Comparison of ENCODE assay signal across 8 cellular contexts in the genomic region with DNA sequence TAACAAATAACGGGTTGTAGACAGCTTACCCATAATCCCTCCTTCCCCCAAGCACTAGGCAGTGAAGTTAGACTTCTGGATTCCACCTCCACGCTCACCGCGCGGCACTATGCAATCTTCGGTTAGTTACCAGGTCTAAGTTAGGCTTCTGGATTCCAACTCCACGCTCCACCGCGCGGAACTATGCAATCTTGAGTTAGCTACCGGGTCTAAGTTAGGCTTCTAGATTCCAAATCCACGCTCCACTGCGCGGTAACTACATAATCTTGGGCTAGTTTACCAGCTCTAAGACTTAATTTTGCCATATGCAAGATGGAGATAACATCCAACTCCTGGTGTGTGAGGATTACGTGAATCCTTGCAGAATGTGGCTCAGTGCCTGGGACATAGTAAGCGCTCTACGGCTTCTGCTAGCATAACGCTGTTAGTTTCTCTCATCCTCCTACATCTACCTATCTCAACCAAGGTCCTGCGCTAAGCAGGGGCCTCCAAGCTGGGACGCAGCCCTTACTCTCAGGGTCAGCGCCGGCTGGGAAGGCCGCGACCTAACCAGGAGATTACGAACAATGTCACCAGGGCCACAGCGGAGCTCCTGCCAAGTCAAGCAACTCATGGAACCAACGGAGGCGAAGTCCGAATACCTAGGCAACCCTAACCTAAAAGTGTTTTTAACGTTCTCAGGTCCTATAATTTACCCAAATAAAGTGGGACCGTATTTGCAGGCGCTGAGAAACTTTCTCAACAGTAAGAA. TPM values are rescaled to one million over a fixed set of nuclear protein-coding genes. Genes with fewer than 3 reads are reported as not detected.
A peak's percentile ranks its signal among the peaks of the same experiment; 100 is the strongest.
DNase-seq lines count a peak whose midpoint lies in the region; ATAC-seq and TF ChIP-seq lines count a peak whose summit lies in the region.

No MANE protein-coding gene starts in this region.

- H3K27me3 ChIP-seq in GM23248 (replicated peaks; ENCODE audit: insufficient read depth) (no peaks in the 10 kb centered on the region), Karpas-422 (ENCODE audit: low read length) (no peaks in the 10 kb centered on the region), prostate gland (replicated peaks; ENCODE audit: insufficient read depth) (no peaks in the 10 kb centered on the region)

- peak; percentile 40 for ATAC-seq in Right ventricle myocardium inferior

- no peaks in the 10 kb centered on the region for H3K9me2 ChIP-seq in GM23248 (ENCODE audit: insufficient read depth)
- no peaks in the 10 kb centered on the region for H3K9me2 ChIP-seq in Karpas-422 (replicated peaks; ENCODE audit: insufficient read depth, low read length)

- H3K27me3 Mint-ChIP-seq in activated T-helper 2 cell treated with anti-CD3 and anti-CD28 coated beads, Interferon-gamma antibody, Interleukin-2, Interleukin-4, amounts not matched to agents 10 μg/mL and 5 μg/mL and 100 μg/mL, durations not matched to agents 14 hours and 24 hours and 36 hours (ENCODE audit: low read depth): no peaks in the 10 kb centered on the region

- H3K27ac Mint-ChIP-seq in activated T-helper 2 cell treated with anti-CD3 and anti-CD28 coated beads, Interferon-gamma antibody, Interleukin-2, Interleukin-4, amounts not matched to agents 10 μg/mL and 5 μg/mL and 100 μg/mL, durations not matched to agents 14 hours and 24 hours and 36 hours: peak overlapping the region; percentile 99

- H3K4me2 ChIP-seq in GM23248 (ENCODE audit: unreplicated experiment) (peak overlapping the region; percentile 96), Karpas-422 (ENCODE audit: low read depth, low read length, poor library complexity, severe bottlenecking) (peak overlapping the region; percentile 89)

- H3K4me1 Mint-ChIP-seq in activated T-helper 2 cell treated with anti-CD3 and anti-CD28 coated beads, Interferon-gamma antibody, Interleukin-2, Interleukin-4, amounts not matched to agents 10 μg/mL and 5 μg/mL and 100 μg/mL, durations not matched to agents 14 hours and 24 hours and 36 hours (ENCODE audit: low read depth): peaks cover 26% of the 10 kb centered on the region

- WGBS in GM23248 (ENCODE audit: low coverage in 1 of 2, low lambda C conversion rate in 2 of 2, missing lambda C conversion rate in 2 of 2), 2 experiments: 28 to 34% methylated on average over 32 of the region's 32 CpGs
- WGBS in prostate gland: 14% methylated on average over 32 of the region's 32 CpGs

- H3K9me3 ChIP-seq in GM23248 (ENCODE audit: low read depth): no peaks in the 10 kb centered on the region
- H3K9me3 ChIP-seq in Karpas-422 (ENCODE audit: low read length): no peaks in the 10 kb centered on the region
- H3K9me3 ChIP-seq in prostate gland: no peaks in the 10 kb centered on the region

- H4K20me1 ChIP-seq in GM23248 (ENCODE audit: insufficient read depth) (peaks cover 18% of the 10 kb centered on the region; the same call in 1 of the 2 replicates), Karpas-422 (ENCODE audit: insufficient read depth, low read depth, low read length) (peaks cover 36% of the 10 kb centered on the region)

- H3K4me3 ChIP-seq in GM12865 (ENCODE audit: low read depth, low read length): peak overlapping the region; percentile 72
- H3K4me3 ChIP-seq in GM23248: peak overlapping the region; percentile 95
- H3K4me3 ChIP-seq in Karpas-422 (ENCODE audit: low read length): peak overlapping the region; percentile 97
- H3K4me3 ChIP-seq in prostate gland: peak overlapping the region; percentile 76 to 92

- intact Hi-C loops in activated T-helper 2 cell treated with anti-CD3 and anti-CD28 coated beads, Interferon-gamma antibody, Interleukin-2, Interleukin-4, amounts not matched to agents 10 μg/mL and 5 μg/mL and 100 μg/mL, durations not matched to agents 14 hours and 24 hours and 36 hours (cut with micrococcal nuclease): loop anchor here (1.0 to 5.0 kb wide), 3 partner anchors 9 to 645 kb away; partner anchors contain the start of genes KIF23 and TLE3
- intact Hi-C loops in Right ventricle myocardium inferior (cut with DNase I): no loop called here
- intact Hi-C loops in prostate gland (cut with DNase I): no loop called here

- peaks cover 54% of the 10 kb centered on the region for H3F3A ChIP-seq in GM23248 (ENCODE audit: insufficient read depth)

- H3K4me1 ChIP-seq in GM23248 (ENCODE audit: insufficient read depth) (peaks cover 21% of the 10 kb centered on the region), Karpas-422 (ENCODE audit: low read length) (peaks cover 38% of the 10 kb centered on the region), prostate gland (replicated peaks) (peaks cover 7% of the 10 kb centered on the region)

- H3K9ac ChIP-seq in GM23248 (peak overlapping the region; percentile 96), Karpas-422 (ENCODE audit: low read length) (peak overlapping the region; percentile 72)

- H2AFZ ChIP-seq in GM23248 (peak overlapping the region; percentile 99), Karpas-422 (ENCODE audit: low read length) (peak overlapping the region; percentile 46)

- TF ChIP-seq POLR2A in prostate gland (IDR thresholded peaks at IDR 0.05): no peak

- peaks cover 56% of the 10 kb centered on the region for H3K36me3 Mint-ChIP-seq in activated T-helper 2 cell treated with anti-CD3 and anti-CD28 coated beads, Interferon-gamma antibody, Interleukin-2, Interleukin-4, amounts not matched to agents 10 μg/mL and 5 μg/mL and 100 μg/mL, durations not matched to agents 14 hours and 24 hours and 36 hours (ENCODE audit: low read depth)

- H3K9me3 Mint-ChIP-seq in activated T-helper 2 cell treated with anti-CD3 and anti-CD28 coated beads, Interferon-gamma antibody, Interleukin-2, Interleukin-4, amounts not matched to agents 10 μg/mL and 5 μg/mL and 100 μg/mL, durations not matched to agents 14 hours and 24 hours and 36 hours: no peaks in the 10 kb centered on the region

- in situ Hi-C loops in GM23248 (cut with MboI): no loop called here

- DNase-seq in GM12865 (ENCODE audit: low read depth) (peak; percentile 65), GM23248 (peak; percentile 66), Karpas-422 (peak; percentile 65), Right ventricle myocardium inferior (ENCODE audit: missing footprints) (peak; percentile 81), prostate gland (ENCODE audit: low spot score) (no peak), T-helper 9 cell (no peak), OCI-M2 (lab: John Stamatoyannopoulos, UW; ENCODE audit: unreplicated experiment) (no peak)
- DNase-seq in activated T-helper 2 cell treated with anti-CD3 and anti-CD28 coated beads, Interferon-gamma antibody, Interleukin-2, Interleukin-4, amounts not matched to agents 10 μg/mL and 5 μg/mL and 100 μg/mL, durations not matched to agents 14 hours and 24 hours and 36 hours (ENCODE audit: low spot score): no peak

- H3K36me3 ChIP-seq in GM23248 (ENCODE audit: low read depth): peaks cover 44% of the 10 kb centered on the region
- peaks cover 43% of the 10 kb centered on the region for H3K36me3 ChIP-seq in Karpas-422 (ENCODE audit: insufficient read depth, low read length)
- H3K36me3 ChIP-seq in prostate gland: no peaks in the 10 kb centered on the region

- H3K27ac ChIP-seq in GM23248: peak overlapping the region; percentile 87
- H3K27ac ChIP-seq in Karpas-422 (ENCODE audit: low read length): peak overlapping the region; percentile 83
- peak overlapping the region; percentile 82 to 90 for H3K27ac ChIP-seq in prostate gland

- peak overlapping the region; percentile 99 for H3K4me3 Mint-ChIP-seq in activated T-helper 2 cell treated with anti-CD3 and anti-CD28 coated beads, Interferon-gamma antibody, Interleukin-2, Interleukin-4, amounts not matched to agents 10 μg/mL and 5 μg/mL and 100 μg/mL, durations not matched to agents 14 hours and 24 hours and 36 hours (ENCODE audit: low read depth)

- TF ChIP-seq CTCF in GM12865 (IDR thresholded peaks at IDR 0.05; ENCODE audit: insufficient read depth, low read depth, low read length, missing control alignments) (no peak), prostate gland (IDR thresholded peaks at IDR 0.05) (no peak)

- H3K79me2 ChIP-seq in GM23248 (ENCODE audit: insufficient read depth) (peaks cover 40% of the 10 kb centered on the region), Karpas-422 (ENCODE audit: low read length) (peaks cover 17% of the 10 kb centered on the region)

RNA-seq across cellular contexts. Expression of gene RPLP1, which starts 0.5 kb away (rescaled TPM):
- total RNA-seq in GM23248 (2014; rRNA removed; shearing (Covaris generic)): 167 and 172 TPM in 2 replicates
- 952 and 963 TPM in 2 replicates for polyA plus RNA-seq in GM23248 (2016; fragmentation: Nextera tagmentation; extraction: Ambion mirVana)
- 203 and 282 TPM in 2 replicates for total RNA-seq in Karpas-422 (2014; rRNA removed; shearing (Covaris generic); ENCODE audit: low replicate concordance)
- 1,844 and 1,891 TPM in 2 replicates for total RNA-seq in activated T-helper 2 cell treated with anti-CD3 and anti-CD28 coated beads, Interferon-gamma antibody, Interleukin-2, Interleukin-4, amounts not matched to agents 10 μg/mL and 5 μg/mL and 100 μg/mL, durations not matched to agents 14 hours and 24 hours and 36 hours
- total RNA-seq in Right ventricle myocardium inferior (1,256 TPM), prostate gland (100 to 1,000 TPM; 593 to 930 TPM)

RNA-seq across cellular contexts. Expression of gene KIF23, which starts 38.0 kb away (rescaled TPM):
- 29.3 and 29.4 TPM in 2 replicates for total RNA-seq in GM23248 (2014; rRNA removed; shearing (Covaris generic))
- 27.6 and 28.8 TPM in 2 replicates for polyA plus RNA-seq in GM23248 (2016; fragmentation: Nextera tagmentation; extraction: Ambion mirVana)
- 28.2 and 32.4 TPM in 2 replicates for total RNA-seq in Karpas-422 (2014; rRNA removed; shearing (Covaris generic); ENCODE audit: low replicate concordance)
- total RNA-seq in activated T-helper 2 cell treated with anti-CD3 and anti-CD28 coated beads, Interferon-gamma antibody, Interleukin-2, Interleukin-4, amounts not matched to agents 10 μg/mL and 5 μg/mL and 100 μg/mL, durations not matched to agents 14 hours and 24 hours and 36 hours: 44.5 and 46.8 TPM in 2 replicates
- total RNA-seq in Right ventricle myocardium inferior: 1.5 TPM
- 1 to 10 TPM; 2.6 to 7.4 TPM for total RNA-seq in prostate gland

Comparison
In these comparisons a context has a peak if more than half of its experiments do, and no peak if none do; other contexts are left out.
1. DNase-seq: peak in GM12865 (single experiment), GM23248 (single experiment), Karpas-422 (single experiment) and Right ventricle myocardium inferior (single experiment); none in activated T-helper 2 cell treated with anti-CD3 and anti-CD28 coated beads, Interferon-gamma antibody, Interleukin-2, Interleukin-4, amounts not matched to agents 10 μg/mL and 5 μg/mL and 100 μg/mL, durations not matched to agents 14 hours and 24 hours and 36 hours (single experiment), prostate gland (single experiment), T-helper 9 cell (single experiment) and OCI-M2 (single experiment).
2. Peak in every context shown above with its lines, with median percentiles within 50 percentile points of each other: H3K4me3 ChIP-seq and H3K27ac ChIP-seq.